ENCODE assay signal across 8 cellular contexts in the genomic region with DNA sequence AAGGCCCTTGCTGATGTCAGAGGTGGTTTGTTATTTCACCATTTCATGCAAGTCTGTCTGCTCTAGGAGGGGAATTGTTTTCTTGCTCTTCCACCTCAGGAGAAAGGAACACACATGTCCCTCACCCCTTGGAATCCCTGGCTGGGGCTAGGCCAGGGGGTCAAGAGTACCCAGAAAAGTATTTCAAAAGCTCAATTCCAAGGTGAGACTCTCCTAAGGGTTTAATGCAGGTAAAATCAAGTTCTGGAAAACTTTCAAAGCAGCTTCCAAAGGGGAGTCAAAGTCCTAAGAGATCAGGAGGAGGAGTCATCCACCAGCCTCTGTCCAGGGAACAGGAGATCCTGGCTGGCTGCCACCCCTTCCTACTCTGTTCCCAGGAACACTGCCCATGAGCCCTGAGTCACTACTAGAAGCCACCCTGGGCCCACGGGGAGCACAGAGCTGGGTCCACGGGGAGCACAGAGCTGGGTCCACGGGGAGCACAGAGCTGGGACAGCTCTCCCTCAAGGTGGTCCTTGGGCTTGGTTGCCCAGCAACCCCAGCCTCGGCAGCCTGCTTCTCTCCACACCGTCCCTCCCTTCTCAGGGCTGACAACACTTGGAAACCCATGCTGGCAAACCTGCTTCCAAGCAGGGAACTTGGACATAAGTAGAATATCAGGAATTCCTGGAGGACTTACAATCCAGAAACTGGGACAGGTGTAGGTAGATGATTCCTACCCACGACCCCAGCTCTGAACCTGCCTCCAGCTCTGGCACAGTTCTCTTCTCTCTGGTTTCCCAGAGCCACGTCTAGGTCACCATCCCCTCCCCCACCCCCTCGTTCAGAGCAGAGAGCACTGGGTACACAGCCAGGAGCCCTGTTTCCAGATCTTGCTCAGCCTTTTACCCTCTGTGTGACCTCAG. TPM values are rescaled to one million over a fixed set of nuclear protein-coding genes. Genes with fewer than 3 reads are reported as not detected.
DNase-seq lines count a peak whose midpoint lies in the region; ATAC-seq and TF ChIP-seq lines count a peak whose summit lies in the region.

No MANE protein-coding gene starts in this region.

- H3K27me3 Mint-ChIP-seq in activated naive CD4-positive, alpha-beta T cell treated with anti-CD3 and anti-CD28 coated beads, Interleukin-2, amount 10 ng/mL, durations not matched to agents 7 days and 5 days: peaks cover 41% of the 10 kb centered on the region

- peaks cover 18% of the 10 kb centered on the region for H3K4me1 ChIP-seq in mucosa of descending colon (ENCODE audit: low read depth)

- H3K4me3 Mint-ChIP-seq in activated naive CD4-positive, alpha-beta T cell treated with anti-CD3 and anti-CD28 coated beads, Interleukin-2, amount 10 ng/mL, durations not matched to agents 7 days and 5 days: no peak overlapping the region

- no peaks in the 10 kb centered on the region for H3K36me3 Mint-ChIP-seq in activated naive CD4-positive, alpha-beta T cell treated with anti-CD3 and anti-CD28 coated beads, Interleukin-2, amount 10 ng/mL, durations not matched to agents 7 days and 5 days

- no peaks in the 10 kb centered on the region for H3K9me3 Mint-ChIP-seq in activated naive CD4-positive, alpha-beta T cell treated with anti-CD3 and anti-CD28 coated beads, Interleukin-2, amount 10 ng/mL, durations not matched to agents 7 days and 5 days

- peak; percentile 83 for DNase-seq in AG20443 (ENCODE audit: low spot score)
- DNase-seq in NCI-H69 (lab: John Stamatoyannopoulos, UW): peak; percentile 61
- DNase-seq in epithelial cell of esophagus (ENCODE audit: low read depth): peak; percentile 81
- peak; percentile 92 to 98 (median 93) for DNase-seq in mucosa of descending colon
- DNase-seq in activated naive CD4-positive, alpha-beta T cell treated with anti-CD3 and anti-CD28 coated beads, Interleukin-2, amount 10 ng/mL, durations not matched to agents 7 days and 5 days: no peak
- no peak for DNase-seq in occipital lobe (lab: John Stamatoyannopoulos, UW)

- H3K4me3 ChIP-seq in epithelial cell of esophagus (ENCODE audit: low read length) (no peak overlapping the region), mucosa of descending colon (no peak overlapping the region)

- ATAC-seq in mucosa of descending colon (peak; percentile 99), GM18907 (IDR thresholded peaks at IDR 0.05; ENCODE audit: unreplicated experiment) (no peak), GM21390 (IDR thresholded peaks at IDR 0.05; ENCODE audit: unreplicated experiment) (no peak)

- TF ChIP-seq CTCF in epithelial cell of esophagus (IDR thresholded peaks at IDR 0.05; ENCODE audit: insufficient read depth, low read depth, low read length, missing control alignments) (no peak), mucosa of descending colon (IDR thresholded peaks at IDR 0.05) (no peak)

- H3K36me3 ChIP-seq in mucosa of descending colon (ENCODE audit: low read depth): no peaks in the 10 kb centered on the region

- intact Hi-C loops in mucosa of descending colon (cut with DNase I, micrococcal nuclease): no loop called here

- H3K27ac Mint-ChIP-seq in activated naive CD4-positive, alpha-beta T cell treated with anti-CD3 and anti-CD28 coated beads, Interleukin-2, amount 10 ng/mL, durations not matched to agents 7 days and 5 days: no peak overlapping the region

- CTCF ChIA-PET in activated naive CD4-positive, alpha-beta T cell treated with anti-CD3 and anti-CD28 coated beads, Interleukin-2, amount 10 ng/mL, durations not matched to agents 7 days and 5 days (lab: Charles Lee): interaction anchor here (1.4 to 1.5 kb wide), 2 partner anchors 116 to 208 kb away, joined by 3 read pairs; no protein-coding TSS in a partner anchor

- H3K9me3 ChIP-seq in mucosa of descending colon: no peaks in the 10 kb centered on the region

- no peaks in the 10 kb centered on the region for H3K4me1 Mint-ChIP-seq in activated naive CD4-positive, alpha-beta T cell treated with anti-CD3 and anti-CD28 coated beads, Interleukin-2, amount 10 ng/mL, durations not matched to agents 7 days and 5 days

RNA-seq across cellular contexts. Expression of gene CDKN1A, which starts 35.3 kb away (rescaled TPM):
- total RNA-seq in mucosa of descending colon (100 to 1,000 TPM; 181 to 381 (median 255) TPM), occipital lobe (2.0 TPM)

RNA-seq across cellular contexts. Expression of gene SRSF3, which starts 49.0 kb away (rescaled TPM):
- total RNA-seq in mucosa of descending colon (100 to 1,000 TPM; 176 to 243 (median 229) TPM), occipital lobe (202 TPM)

RNA-seq across cellular contexts. Expression of gene RAB44, which starts 54.5 kb away (rescaled TPM):
- total RNA-seq in mucosa of descending colon: under 1 TPM; 0.32 to 0.53 (median 0.32) TPM
- total RNA-seq in occipital lobe: not detected

Comparison
In these comparisons a context has a peak if more than half of its experiments do, and no peak if none do; other contexts are left out.
1. DNase-seq: peak in AG20443 (single experiment), NCI-H69 (single experiment), epithelial cell of esophagus (single experiment) and mucosa of descending colon (3 of 3); none in activated naive CD4-positive, alpha-beta T cell treated with anti-CD3 and anti-CD28 coated beads, Interleukin-2, amount 10 ng/mL, durations not matched to agents 7 days and 5 days (single experiment) and occipital lobe (single experiment).
2. RNA of gene CDKN1A, which starts 35.3 kb away (total RNA-seq): 181 to 381 TPM in mucosa of descending colon; 2.0 TPM in occipital lobe (single experiment); every median in the first group is over 10 times any median in the second.